14 cellular contexts compared by ENCODE assay signal in genomic region chr21:38244407-38244787, GRCh38. TPM values are rescaled to one million over a fixed set of nuclear protein-coding genes. Genes with fewer than 3 reads are reported as not detected.
DNase-seq lines count a peak whose midpoint lies in the region; ATAC-seq, FAIRE-seq and TF ChIP-seq lines count a peak whose summit lies in the region.
"Had no signal": no experiment of that assay in that cellular context is flagged by ENCODE, and none has a peak within 500 bp of the region (broad histone marks: within the 10 kb centered on the region; RNA-seq: fewer than 3 reads in every experiment).

No MANE protein-coding gene starts in this region.

- H3K4me3 Mint-ChIP-seq in activated T-cell treated with anti-CD3 and anti-CD28 coated beads, Interleukin-2, amount 50 U/mL, for 24 hours: peak overlapping the region; percentile 30
- H3K4me3 Mint-ChIP-seq: activated B cell treated with CpG ODN at 0.5 μM for 24 hours; stimulated activated memory B cell treated with anti-CD40 and anti-IgM and Interleukin-4, amounts not matched to agents 10 μg/mL and 1 μg/mL and 100 μg/mL, for 72 hours had no signal

- H3K9me3 Mint-ChIP-seq in activated T-cell treated with anti-CD3 and anti-CD28 coated beads, Interleukin-2, amount 50 U/mL, for 24 hours: peaks cover 4% of the 10 kb centered on the region

- peaks cover 9% of the 10 kb centered on the region for H3K27me3 Mint-ChIP-seq in activated T-cell treated with anti-CD3 and anti-CD28 coated beads, Interleukin-2, amount 50 U/mL, for 24 hours

- DNase-seq in A549 (ENCODE audit: low read depth in 1 of 2, low spot score in 1 of 2) (no peak), keratinocyte (ENCODE audit: low read depth, low spot score) (no peak), globus pallidus (ENCODE audit: low spot score) (no peak), left cardiac atrium (no peak), HepG2 (ENCODE audit: low spot score) (no peak)
- no peak for DNase-seq in activated T-cell treated with anti-CD3 and anti-CD28 coated beads, Interleukin-2, amount 50 U/mL, for 24 hours
- DNase-seq: activated B cell treated with CpG ODN at 0.5 μM for 24 hours, NCI-H774 had no signal

- H2AFZ ChIP-seq in keratinocyte (ENCODE audit: control insufficient read depth, low read length): no peak overlapping the region
- no peak overlapping the region for H2AFZ ChIP-seq in HepG2 (ENCODE audit: low read length)

- ATAC-seq in A549: no peak
- peak; percentile 8 for ATAC-seq in GM18505 (IDR thresholded peaks at IDR 0.05; ENCODE audit: unreplicated experiment)
- ATAC-seq in HG02588 (IDR thresholded peaks at IDR 0.05; ENCODE audit: unreplicated experiment): no peak
- no peak for ATAC-seq in left cardiac atrium
- no peak for ATAC-seq in HepG2
- ATAC-seq: stimulated activated memory B cell treated with anti-CD40 and anti-IgM and Interleukin-4, amounts not matched to agents 10 μg/mL and 1 μg/mL and 100 μg/mL, for 72 hours had no signal

- no peak for TF ChIP-seq RAD21 in A549 (conservative IDR thresholded peaks at IDR 0.05 in 1 of 2, IDR thresholded peaks at IDR 0.05 in 1 of 2)
- no peak for TF ChIP-seq RAD21 in HepG2 (CRISPR knock-in tag; IDR thresholded peaks at IDR 0.05)

- dilution Hi-C loops in keratinocyte (cut with MboI; ENCODE audit: extremely low pct_ligation_motif_present, low sequenced_read_pairs): no loop called here

- no peaks in the 10 kb centered on the region for H3K79me2 ChIP-seq in keratinocyte (ENCODE audit: control insufficient read depth, insufficient read depth, low read length)
- H3K79me2 ChIP-seq in HepG2 (ENCODE audit: insufficient read depth, low read length): no peaks in the 10 kb centered on the region

- H3K9me3 ChIP-seq in A549 (no peaks in the 10 kb centered on the region), keratinocyte (ENCODE audit: control insufficient read depth, low read depth, low read length) (no peaks in the 10 kb centered on the region), HepG2 (ENCODE audit: low read length) (0 out of 2 replicates have a peak, but pooled peaks cover 6% of the 10 kb centered on the region)
- H3K9me3 ChIP-seq: psoas muscle, SJCRH30 had no signal

- H3K4me3 ChIP-seq in A549: no peak overlapping the region
- H3K4me3 ChIP-seq in keratinocyte (ENCODE audit: control insufficient read depth in 2 of 3, extremely low read depth in 1 of 3, insufficient read depth in 2 of 3, low read depth in 1 of 3, low read length in 3 of 3): no peak overlapping the region
- H3K4me3 ChIP-seq in HepG2 (replicated peaks in 1 of 3; ENCODE audit: insufficient read depth in 1 of 3, low read depth in 2 of 3, low read length in 3 of 3): no peak overlapping the region
- H3K4me3 ChIP-seq: psoas muscle, SJCRH30 had no signal

- POLR2A ChIA-PET in A549 (lab: Yijun Ruan, JAX): no interaction called here
- POLR2A ChIA-PET in HepG2 (lab: Yijun Ruan, JAX): no interaction called here

- in situ Hi-C loops in HepG2 (cut with HindIII; ENCODE audit: extremely low pct_ligation_motif_present, low pct_unique_long_range_greater_than_20kb): no loop called here

- no peaks in the 10 kb centered on the region for H3K36me3 Mint-ChIP-seq in activated T-cell treated with anti-CD3 and anti-CD28 coated beads, Interleukin-2, amount 50 U/mL, for 24 hours (ENCODE audit: low read depth)
- H3K36me3 Mint-ChIP-seq: stimulated activated memory B cell treated with anti-CD40 and anti-IgM and Interleukin-4, amounts not matched to agents 10 μg/mL and 1 μg/mL and 100 μg/mL, for 72 hours had no signal

- WGBS in A549 (ENCODE audit: missing lambda C conversion rate): 95% methylated on average over 2 of the region's 2 CpGs
- 100% methylated on average over 2 of the region's 2 CpGs for WGBS in HepG2 (ENCODE audit: low lambda C conversion rate)

- H3K4me1 ChIP-seq in A549 (peaks cover 3% of the 10 kb centered on the region; the same call in 1 of the 3 replicates), keratinocyte (ENCODE audit: control insufficient read depth, extremely low read depth, insufficient read depth, low read length) (peaks cover 25% of the 10 kb centered on the region), HepG2 (ENCODE audit: insufficient read depth, low read length) (no peaks in the 10 kb centered on the region)
- H3K4me1 ChIP-seq: psoas muscle had no signal

- H3K4me2 ChIP-seq in A549: no peak overlapping the region
- H3K4me2 ChIP-seq in keratinocyte (ENCODE audit: control insufficient read depth, extremely low read depth, insufficient read depth, low read depth, low read length): peak overlapping the region; percentile 22
- no peak overlapping the region for H3K4me2 ChIP-seq in HepG2 (ENCODE audit: low read depth, low read length)

- H3K36me3 ChIP-seq in keratinocyte (ENCODE audit: control insufficient read depth in 2 of 2, extremely low read depth in 1 of 2, insufficient read depth in 2 of 2, low read length in 2 of 2) (no peaks in the 10 kb centered on the region), HepG2 (replicated peaks in 1 of 2; ENCODE audit: control insufficient read depth in 1 of 2, insufficient read depth in 2 of 2, low read length in 2 of 2) (no peaks in the 10 kb centered on the region)
- H3K36me3 ChIP-seq: SJCRH30 had no signal

- TF ChIP-seq CTCF in A549 (IDR thresholded peaks at IDR 0.05) (no peak), keratinocyte (optimal IDR thresholded peaks at IDR 0.05 in 1 of 3, IDR thresholded peaks at IDR 0.05 in 1 of 3, conservative IDR thresholded peaks at IDR 0.05 in 1 of 3; ENCODE audit: extremely low read depth in 1 of 3, insufficient read depth in 2 of 3, low read length in 3 of 3) (no peak), HepG2 (CRISPR knock-in tag; IDR thresholded peaks at IDR 0.05) (no peak)

- peak overlapping the region; percentile 40 to 64; a peak in 3 of 6 replicates for H3K27ac ChIP-seq in A549
- peak overlapping the region; percentile 54 for H3K27ac ChIP-seq in keratinocyte (ENCODE audit: control insufficient read depth, insufficient read depth, low read length)
- H3K27ac ChIP-seq in HepG2 (ENCODE audit: extremely low read length, insufficient read depth, low read length): no peak overlapping the region
- H3K27ac ChIP-seq: C4-2B, psoas muscle, SJCRH30 had no signal

- H4K20me1 ChIP-seq in keratinocyte (ENCODE audit: control insufficient read depth, extremely low read depth, insufficient read depth, low read length) (no peaks in the 10 kb centered on the region), HepG2 (ENCODE audit: insufficient read depth, low read length) (no peaks in the 10 kb centered on the region)

- H3K9me1 ChIP-seq in keratinocyte (ENCODE audit: control insufficient read depth, extremely low read depth, insufficient read depth, low read length): no peaks in the 10 kb centered on the region

- peaks cover 40% of the 10 kb centered on the region for H3K4me1 Mint-ChIP-seq in activated T-cell treated with anti-CD3 and anti-CD28 coated beads, Interleukin-2, amount 50 U/mL, for 24 hours (ENCODE audit: low read depth)
- H3K4me1 Mint-ChIP-seq: activated B cell treated with CpG ODN at 0.5 μM for 24 hours; stimulated activated memory B cell treated with anti-CD40 and anti-IgM and Interleukin-4, amounts not matched to agents 10 μg/mL and 1 μg/mL and 100 μg/mL, for 72 hours had no signal

- H3K27me3 ChIP-seq in keratinocyte (ENCODE audit: control insufficient read depth, extremely low read depth, insufficient read depth, low read length) (no peaks in the 10 kb centered on the region), HepG2 (ENCODE audit: control insufficient read depth in 1 of 2, insufficient read depth in 2 of 2, low read length in 2 of 2) (no peaks in the 10 kb centered on the region)
- H3K27me3 ChIP-seq: SJCRH30 had no signal

- intact Hi-C loops in left cardiac atrium (cut with DNase I) (no loop called here), HepG2 (cut with micrococcal nuclease; ENCODE audit: unreplicated experiment) (no loop called here)

- TF ChIP-seq POLR2A in A549 (IDR thresholded peaks at IDR 0.05; ENCODE audit: low read length): no peak
- TF ChIP-seq POLR2A in GM18505 (IDR thresholded peaks at IDR 0.05; ENCODE audit: borderline replicate concordance, extremely low read depth, insufficient read depth, insufficient read length): no peak
- TF ChIP-seq POLR2A in HepG2 (IDR thresholded peaks at IDR 0.05; ENCODE audit: insufficient read depth in 1 of 2, low read depth in 2 of 2, low read length in 2 of 2): no peak

- CTCF ChIA-PET in A549 (lab: Yijun Ruan, JAX) (interaction anchor here (1.1 to 1.3 kb wide), 2 partner anchors 8 to 112 kb away, joined by 3 to 4 read pairs; no protein-coding TSS in a partner anchor), HepG2 (lab: Yijun Ruan, JAX; ENCODE audit: low intra/inter-chr PET ratio, low total read pairs) (no interaction called here)

- BruUV-seq in HepG2 (replicated peaks; lab: Mats Ljungman, UMichigan): no TSS peak

- peak overlapping the region; percentile 88 for H3K27ac Mint-ChIP-seq in activated T-cell treated with anti-CD3 and anti-CD28 coated beads, Interleukin-2, amount 50 U/mL, for 24 hours
- H3K27ac Mint-ChIP-seq: activated B cell treated with CpG ODN at 0.5 μM for 24 hours; stimulated activated memory B cell treated with anti-CD40 and anti-IgM and Interleukin-4, amounts not matched to agents 10 μg/mL and 1 μg/mL and 100 μg/mL, for 72 hours had no signal

- FAIRE-seq in A549 (lab: Jason Lieb, UNC) (no peak), keratinocyte (lab: Jason Lieb, UNC) (peak; percentile 36), HepG2 (lab: Jason Lieb, UNC) (no peak)

- TF ChIP-seq EP300 in A549 (IDR thresholded peaks at IDR 0.05) (no peak), HepG2 (IDR thresholded peaks at IDR 0.05; ENCODE audit: low read depth in 2 of 2, low read length in 2 of 2) (no peak), HepG2 (CRISPR knock-in tag; IDR thresholded peaks at IDR 0.05; ENCODE audit: borderline replicate concordance) (no peak)

- H3K9ac ChIP-seq in keratinocyte (ENCODE audit: control insufficient read depth, extremely low read depth, insufficient read depth, low read length) (no peak overlapping the region), HepG2 (ENCODE audit: insufficient read depth, low read depth, low read length) (no peak overlapping the region)

RNA-seq across cellular contexts. Expression of gene KCNJ15, which starts 12.4 kb away (rescaled TPM):
- polyA plus RNA-seq in A549 (2011; rRNA removed) (0.19 and 0.30 TPM in 2 replicates), A549 (2017; fragmentation: RNase III; extraction: RNeasy Plus Mini Kit Qiagen cat#74134 plus additional on column Dnase treatment) (0.05 to 0.30 TPM in 2 of 3 replicates, not detected in the other), keratinocyte (65.9 to 76.3 TPM (median 71.6 TPM) in 3 replicates), HepG2 (2011; rRNA removed) (not detected in 2 replicates)
- 0.01 and 0.08 TPM in 2 replicates for polyA plus RNA-seq in A549 (2012; cell fraction: cytosol; rRNA removed)
- polyA plus RNA-seq in A549 (2012; cell fraction: nucleus; rRNA removed): 0.05 TPM in 1 of 2 replicates, not detected in the other
- 0.29 and 0.54 TPM in 2 replicates for polyA minus RNA-seq in A549 (2011; rRNA and poly(A)+ RNA removed)
- 3.3 TPM for polyA plus RNA-seq in keratinocyte (2011; ENCODE audit: low read depth)
- 21.8 and 28.1 TPM in 2 replicates for polyA plus RNA-seq in keratinocyte (2011; cell fraction: cytosol; rRNA removed)
- 79.7 and 91.4 TPM in 2 replicates for polyA plus RNA-seq in keratinocyte (2011; cell fraction: nucleus; rRNA removed)
- polyA plus RNA-seq in keratinocyte (2012; ENCODE audit: low replicate concordance): 6.1 and 44.5 TPM in 2 replicates
- 108 to 194 TPM (median 132 TPM) in 3 replicates for polyA minus RNA-seq in keratinocyte
- 34.3 TPM for polyA minus RNA-seq in keratinocyte (2011; cell fraction: cytosol; rRNA and poly(A)+ RNA removed)
- polyA minus RNA-seq in keratinocyte (2011; cell fraction: nucleus; rRNA and poly(A)+ RNA removed): 57.8 and 150 TPM in 2 replicates
- total RNA-seq in left cardiac atrium (1 to 10 TPM; 1.3 to 2.6 TPM), HepG2 (2016; rRNA removed; fragmentation: Illumina TruSeq; extraction: Trizol) (not detected in 2 replicates)
- not detected in 2 replicates for total RNA-seq in HepG2 (2016; cell fraction: cytosol; rRNA removed; fragmentation: Illumina TruSeq; extraction: Trizol; ENCODE audit: low read depth)
- not detected in 2 replicates for total RNA-seq in HepG2 (2016; cell fraction: insoluble cytoplasmic fraction; rRNA removed; fragmentation: Illumina TruSeq; extraction: Trizol)
- total RNA-seq in HepG2 (2016; cell fraction: membrane; rRNA removed; fragmentation: Illumina TruSeq; extraction: Trizol): not detected in 2 replicates
- not detected in 2 replicates for total RNA-seq in HepG2 (2016; cell fraction: nucleus; rRNA removed; fragmentation: Illumina TruSeq; extraction: Trizol)
- not detected in 2 replicates for polyA plus RNA-seq in HepG2 (2011; cell fraction: cytosol; rRNA removed)
- not detected in 2 replicates for polyA plus RNA-seq in HepG2 (2011; cell fraction: nucleus; rRNA removed)
- polyA plus RNA-seq in HepG2 (2012): not detected in 2 replicates
- not detected in 2 replicates for polyA plus RNA-seq in HepG2 (2016; cell fraction: cytosol; fragmentation: Illumina TruSeq; extraction: Trizol; ENCODE audit: low read depth)
- not detected in 2 replicates for polyA plus RNA-seq in HepG2 (2016; cell fraction: insoluble cytoplasmic fraction; fragmentation: Illumina TruSeq; extraction: Trizol; ENCODE audit: low read depth)
- polyA plus RNA-seq in HepG2 (2016; cell fraction: membrane; fragmentation: Illumina TruSeq; extraction: Trizol; ENCODE audit: low read depth): not detected in 2 replicates
- polyA plus RNA-seq in HepG2 (2016; cell fraction: nucleus; fragmentation: Illumina TruSeq; extraction: Trizol; ENCODE audit: insufficient read depth, low read depth): not detected in 2 replicates
- 2.6 TPM in 1 of 2 replicates, not detected in the other for polyA minus RNA-seq in HepG2 (2011; rRNA and poly(A)+ RNA removed; ENCODE audit: low replicate concordance)
- polyA minus RNA-seq in HepG2 (2011; cell fraction: cytosol; rRNA and poly(A)+ RNA removed): not detected in 2 replicates
- not detected in 2 replicates for polyA minus RNA-seq in HepG2 (2011; cell fraction: nucleus; rRNA and poly(A)+ RNA removed)
- total RNA-seq: activated B cell treated with CpG ODN at 0.5 μM for 24 hours, SJCRH30 had no signal
